9 cellular contexts compared by ENCODE assay signal in the genomic region with DNA sequence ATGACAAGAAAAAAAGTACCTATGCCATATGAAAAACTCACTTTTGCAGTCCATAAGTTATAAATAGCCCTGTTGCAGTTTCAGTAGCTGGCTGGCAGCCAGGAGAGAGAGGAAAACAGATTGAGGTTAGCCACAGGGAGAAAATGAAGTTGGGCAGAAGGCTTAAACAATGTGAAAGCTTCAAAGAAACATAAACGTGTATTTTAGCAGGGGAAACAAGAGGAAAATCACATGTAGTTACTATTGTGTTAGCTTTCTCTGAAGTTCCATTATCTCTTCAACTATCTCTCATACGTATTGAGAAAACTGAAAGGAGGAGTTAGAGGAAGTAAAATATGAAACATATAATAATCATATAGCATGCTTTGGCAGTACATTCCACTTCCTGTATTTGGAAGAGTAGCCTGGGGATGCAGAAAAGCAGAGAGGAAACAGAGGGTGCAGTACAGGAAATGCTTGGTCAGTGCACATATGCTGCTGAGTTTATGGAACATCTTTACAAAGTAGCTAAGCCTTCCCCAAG.
A peak's percentile ranks its signal among the peaks of the same experiment; 100 is the strongest.
DNase-seq lines count a peak whose midpoint lies in the region; ATAC-seq and TF ChIP-seq lines count a peak whose summit lies in the region.
"Had no signal": no experiment of that assay in that cellular context is flagged by ENCODE, and none has a peak within 500 bp of the region (broad histone marks: within the 10 kb centered on the region; RNA-seq: fewer than 3 reads in every experiment).

No MANE protein-coding gene starts in this region.

- ATAC-seq in activated CD4-positive, alpha-beta T cell treated with anti-CD3 and anti-CD28 coated beads for 36 hours, result peak; percentile 68
- peak; percentile 81 for ATAC-seq in HG02885 (IDR thresholded peaks at IDR 0.05; ENCODE audit: poor library complexity, unreplicated experiment)
- peak; percentile 75 for ATAC-seq in activated naive CD8-positive, alpha-beta T cell treated with anti-CD3 and anti-CD28 coated beads, Interleukin-2, amount 50 U/mL, for 24 hours

- in situ Hi-C loops in transverse colon (cut with MboI; ENCODE audit: low pct_ligation_motif_present in 1 of 4, low pct_unique_long_range_greater_than_20kb in 1 of 4, low sequenced_read_pairs in 3 of 4), result no loop called here

- H3K4me3 Mint-ChIP-seq in activated CD4-positive, alpha-beta T cell treated with anti-CD3 and anti-CD28 coated beads for 36 hours, result peak overlapping the region; percentile 9
- peak overlapping the region; percentile 21 for H3K4me3 Mint-ChIP-seq in activated naive CD8-positive, alpha-beta T cell treated with anti-CD3 and anti-CD28 coated beads, Interleukin-2, amount 50 U/mL, for 24 hours

- peaks cover 24% of the 10 kb centered on the region for H3K4me1 Mint-ChIP-seq in activated CD4-positive, alpha-beta T cell treated with anti-CD3 and anti-CD28 coated beads for 36 hours
- peaks cover 25% of the 10 kb centered on the region for H3K4me1 Mint-ChIP-seq in activated naive CD8-positive, alpha-beta T cell treated with anti-CD3 and anti-CD28 coated beads, Interleukin-2, amount 50 U/mL, for 24 hours

- POLR2A ChIA-PET in activated CD4-positive, alpha-beta T cell treated with anti-CD3 and anti-CD28 coated beads for 36 hours (lab: Charles Lee), result no interaction called here

- H3K27ac ChIP-seq in transverse colon, result no peak overlapping the region

- H3K9me3 ChIP-seq in transverse colon, result no peaks in the 10 kb centered on the region

- intact Hi-C loops in activated CD4-positive, alpha-beta T cell treated with anti-CD3 and anti-CD28 coated beads for 36 hours (cut with DNase I, micrococcal nuclease), result no loop called here
- intact Hi-C loops in transverse colon (cut with DNase I; ENCODE audit: low total_unique reads), result no loop called here

- H3K27me3 ChIP-seq in transverse colon, result no peaks in the 10 kb centered on the region

- H3K4me1 ChIP-seq in transverse colon, result peaks cover 0 to 7% (median 2%) of the 10 kb centered on the region in 4 donors

- TF ChIP-seq POLR2A in transverse colon (IDR thresholded peaks at IDR 0.05), result no peak

- TF ChIP-seq CTCF in transverse colon (IDR thresholded peaks at IDR 0.05), result no peak

- H3K36me3 Mint-ChIP-seq in activated CD4-positive, alpha-beta T cell treated with anti-CD3 and anti-CD28 coated beads for 36 hours (ENCODE audit: low read depth), result no peaks in the 10 kb centered on the region
- no peaks in the 10 kb centered on the region for H3K36me3 Mint-ChIP-seq in activated naive CD8-positive, alpha-beta T cell treated with anti-CD3 and anti-CD28 coated beads, Interleukin-2, amount 50 U/mL, for 24 hours (ENCODE audit: low read depth)

- H3K9me3 Mint-ChIP-seq in activated CD4-positive, alpha-beta T cell treated with anti-CD3 and anti-CD28 coated beads for 36 hours (ENCODE audit: low read depth), result no peaks in the 10 kb centered on the region
- no peaks in the 10 kb centered on the region for H3K9me3 Mint-ChIP-seq in activated naive CD8-positive, alpha-beta T cell treated with anti-CD3 and anti-CD28 coated beads, Interleukin-2, amount 50 U/mL, for 24 hours

- DNase-seq in activated CD4-positive, alpha-beta T cell treated with anti-CD3 and anti-CD28 coated beads for 36 hours, result peak; percentile 57
- no peak for DNase-seq in activated CD4-positive, alpha-beta T cell treated with anti-CD3 and anti-CD28 coated beads for 1 hour
- DNase-seq in NCI-H446 (lab: John Stamatoyannopoulos, UW), result peak; percentile 40 to 70
- DNase-seq in activated naive CD8-positive, alpha-beta T cell treated with anti-CD3 and anti-CD28 coated beads, Interleukin-2, amount 50 U/mL, for 24 hours, result peak; percentile 27
- peak; percentile 50 to 86 for DNase-seq in lung microvascular endothelial cell (ENCODE audit: low read depth in 2 of 2)
- no peak for DNase-seq in transverse colon
- DNase-seq in AG20443 (ENCODE audit: low spot score), result no peak

- CTCF ChIA-PET in activated CD4-positive, alpha-beta T cell treated with anti-CD3 and anti-CD28 coated beads for 36 hours (lab: Charles Lee), result no interaction called here

- peak overlapping the region; percentile 70 for H3K27ac Mint-ChIP-seq in activated CD4-positive, alpha-beta T cell treated with anti-CD3 and anti-CD28 coated beads for 36 hours
- peak overlapping the region; percentile 62 for H3K27ac Mint-ChIP-seq in activated naive CD8-positive, alpha-beta T cell treated with anti-CD3 and anti-CD28 coated beads, Interleukin-2, amount 50 U/mL, for 24 hours

- TF ChIP-seq EP300 in transverse colon (IDR thresholded peaks at IDR 0.05; ENCODE audit: low read depth), result no peak

- H3K36me3 ChIP-seq in transverse colon, result no peaks in the 10 kb centered on the region

- 4 to 7% methylated on average over 2 of the region's 2 CpGs for WGBS in transverse colon (ENCODE audit: low coverage in 1 of 2), 2 donors

- H3K4me3 ChIP-seq in transverse colon, result no peak overlapping the region
- H3K4me3 ChIP-seq: skin epidermis had no signal

- no peaks in the 10 kb centered on the region for H3K27me3 Mint-ChIP-seq in activated CD4-positive, alpha-beta T cell treated with anti-CD3 and anti-CD28 coated beads for 36 hours
- H3K27me3 Mint-ChIP-seq in activated naive CD8-positive, alpha-beta T cell treated with anti-CD3 and anti-CD28 coated beads, Interleukin-2, amount 50 U/mL, for 24 hours, result no peaks in the 10 kb centered on the region

Comparison
In these comparisons a context has a peak if more than half of its experiments do, and no peak if none do; other contexts are left out.
1. DNase-seq: peak in activated CD4-positive, alpha-beta T cell treated with anti-CD3 and anti-CD28 coated beads for 36 hours (single experiment), NCI-H446 (2 of 2), activated naive CD8-positive, alpha-beta T cell treated with anti-CD3 and anti-CD28 coated beads, Interleukin-2, amount 50 U/mL, for 24 hours (single experiment) and lung microvascular endothelial cell (2 of 2); none in activated CD4-positive, alpha-beta T cell treated with anti-CD3 and anti-CD28 coated beads for 1 hour (single experiment), transverse colon (single experiment) and AG20443 (single experiment).
2. Peak in every context shown above with its lines, with median percentiles within 50 percentile points of each other: ATAC-seq.